In genomic region chr13:57716295-57716694, GRCh38 we compare ENCODE assay signal across 20 cellular contexts.
A peak's percentile ranks its signal among the peaks of the same experiment; 100 is the strongest.
DNase-seq lines count a peak whose midpoint lies in the region; ATAC-seq and TF ChIP-seq lines count a peak whose summit lies in the region.
"Had no signal": no experiment of that assay in that cellular context is flagged by ENCODE, and none has a peak within 500 bp of the region (broad histone marks: within the 10 kb centered on the region; RNA-seq: fewer than 3 reads in every experiment).

No MANE protein-coding gene starts in this region.

- TF ChIP-seq CTCF in GM10266 (IDR thresholded peaks at IDR 0.05; ENCODE audit: control insufficient read depth, insufficient read depth, low read depth, missing control alignments) = peak; percentile 7
- TF ChIP-seq CTCF in Loucy (conservative IDR thresholded peaks at IDR 0.05; ENCODE audit: low read length) = peak; percentile 55
- TF ChIP-seq CTCF in epithelial cell of esophagus (IDR thresholded peaks at IDR 0.05; ENCODE audit: insufficient read depth, low read depth, low read length, missing control alignments) = peak; percentile 16
- peak in 2 of 3 experiments; percentile 31 to 42 for TF ChIP-seq CTCF in nephron (IDR thresholded peaks at IDR 0.05; ENCODE audit: unreplicated experiment in 3 of 3)

- no peaks in the 10 kb centered on the region for H3K27me3 ChIP-seq in Loucy (ENCODE audit: insufficient read depth, low read length, poor library complexity, severe bottlenecking)
- H3K27me3 ChIP-seq: gastroesophageal sphincter had no signal

- no peak for DNase-seq in GM10266 (ENCODE audit: extremely low spot score)
- DNase-seq in epithelial cell of esophagus (ENCODE audit: low read depth) = peak; percentile 18
- no peak for DNase-seq in T-helper 2 cell treated with Interferon-gamma antibody and Interleukin-4, amounts not matched to agents 5 μg/mL and 100 μg/mL, for 36 hours (ENCODE audit: low spot score)
- DNase-seq: activated effector memory CD4-positive, alpha-beta T cell treated with Interleukin-2 at 50 U/mL for 16 hours; C1 segment of cervical spinal cord; EL; IMR-90; mucosa of descending colon; NCI-H1417 treated with DMSO at 0.1 percent for 48 hours; occipital lobe; PC-9 had no signal

- no peaks in the 10 kb centered on the region for H3K79me2 ChIP-seq in Loucy (ENCODE audit: insufficient read depth, low read length)

- no peak overlapping the region for H3K27ac Mint-ChIP-seq in nephron
- H3K27ac Mint-ChIP-seq in T-helper 2 cell treated with Interferon-gamma antibody and Interleukin-4, amounts not matched to agents 5 μg/mL and 100 μg/mL, for 36 hours = no peak overlapping the region

- no peaks in the 10 kb centered on the region for H3K27me3 Mint-ChIP-seq in nephron (ENCODE audit: low read depth)
- H3K27me3 Mint-ChIP-seq in T-helper 2 cell treated with Interferon-gamma antibody and Interleukin-4, amounts not matched to agents 5 μg/mL and 100 μg/mL, for 36 hours (ENCODE audit: low read depth) = no peaks in the 10 kb centered on the region

- H3K36me3 Mint-ChIP-seq in nephron (ENCODE audit: low read depth) = no peaks in the 10 kb centered on the region
- H3K36me3 Mint-ChIP-seq in T-helper 2 cell treated with Interferon-gamma antibody and Interleukin-4, amounts not matched to agents 5 μg/mL and 100 μg/mL, for 36 hours (ENCODE audit: low read depth) = no peaks in the 10 kb centered on the region

- H3K9me3 Mint-ChIP-seq in nephron = no peaks in the 10 kb centered on the region
- peaks cover 11% of the 10 kb centered on the region for H3K9me3 Mint-ChIP-seq in T-helper 2 cell treated with Interferon-gamma antibody and Interleukin-4, amounts not matched to agents 5 μg/mL and 100 μg/mL, for 36 hours

- H3K4me3 Mint-ChIP-seq in nephron = no peak overlapping the region
- no peak overlapping the region for H3K4me3 Mint-ChIP-seq in T-helper 2 cell treated with Interferon-gamma antibody and Interleukin-4, amounts not matched to agents 5 μg/mL and 100 μg/mL, for 36 hours

- no peaks in the 10 kb centered on the region for H3K9me3 ChIP-seq in Loucy (ENCODE audit: insufficient read depth, low read depth, low read length)
- H3K9me3 ChIP-seq: gastroesophageal sphincter, mucosa of descending colon had no signal

- no peaks in the 10 kb centered on the region for H3K4me1 ChIP-seq in Loucy (ENCODE audit: insufficient read depth, low read length, poor library complexity, severe bottlenecking)
- H3K4me1 ChIP-seq: gastroesophageal sphincter had no signal

- ATAC-seq in GM18909 (IDR thresholded peaks at IDR 0.05; ENCODE audit: poor library complexity, unreplicated experiment) (no peak), GM18867 (IDR thresholded peaks at IDR 0.05; ENCODE audit: unreplicated experiment) (no peak), HG02571 (IDR thresholded peaks at IDR 0.05; ENCODE audit: unreplicated experiment) (no peak)
- ATAC-seq: gastroesophageal sphincter, GM12878, HCT116, mucosa of descending colon had no signal

- no peak overlapping the region for H2AFZ ChIP-seq in Loucy (ENCODE audit: low read length)
- H2AFZ ChIP-seq: PC-9 had no signal

- H3K9ac ChIP-seq in Loucy (ENCODE audit: low read depth, low read length, poor library complexity, severe bottlenecking) = no peak overlapping the region

- no peaks in the 10 kb centered on the region for H3K4me1 Mint-ChIP-seq in nephron
- H3K4me1 Mint-ChIP-seq in T-helper 2 cell treated with Interferon-gamma antibody and Interleukin-4, amounts not matched to agents 5 μg/mL and 100 μg/mL, for 36 hours (ENCODE audit: low read depth) = no peaks in the 10 kb centered on the region

- H3K4me3 ChIP-seq in Loucy (ENCODE audit: low read length, poor library complexity, severe bottlenecking) (no peak overlapping the region), epithelial cell of esophagus (ENCODE audit: low read length) (no peak overlapping the region)
- H3K4me3 ChIP-seq: gastroesophageal sphincter, GM12878, mucosa of descending colon, PC-9, skin epidermis had no signal

- H3K36me3 ChIP-seq in Loucy (ENCODE audit: insufficient read depth, low read length) = no peaks in the 10 kb centered on the region
- H3K36me3 ChIP-seq: gastroesophageal sphincter had no signal

- no peaks in the 10 kb centered on the region for H3K9me2 ChIP-seq in Loucy (replicated peaks; ENCODE audit: low read depth, low read length)

- H3F3A ChIP-seq in Loucy (ENCODE audit: low read depth) = no peaks in the 10 kb centered on the region

- H4K20me1 ChIP-seq in Loucy (ENCODE audit: insufficient read depth, low read length, poor library complexity, severe bottlenecking) = no peaks in the 10 kb centered on the region

- H3K4me2 ChIP-seq in Loucy (ENCODE audit: low read depth, low read length, poor library complexity, severe bottlenecking) = no peak overlapping the region
- H3K4me2 ChIP-seq: PC-9 had no signal
